19 cellular contexts compared by ENCODE assay signal in the genomic region with DNA sequence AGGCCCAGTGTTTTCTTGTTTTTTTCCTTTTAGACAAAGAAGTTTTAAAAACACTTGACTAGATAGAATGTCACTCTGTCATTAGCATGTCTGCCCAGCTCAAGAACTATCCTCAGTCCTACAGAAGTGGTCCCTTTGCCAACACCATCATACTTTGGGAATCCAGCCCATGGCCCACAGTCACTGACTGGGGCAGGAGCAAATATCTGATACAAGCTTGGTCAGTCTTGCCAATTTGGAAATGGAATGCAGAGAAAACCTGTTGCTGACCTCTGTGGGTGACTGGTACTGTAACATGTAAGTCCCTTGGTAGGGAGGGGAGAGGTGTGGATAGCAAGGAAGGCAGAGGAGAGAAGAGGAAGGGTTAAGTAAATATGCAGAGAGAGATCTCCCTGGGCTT.
"Had no signal": no experiment of that assay in that cellular context is flagged by ENCODE, and none has a peak within 500 bp of the region (broad histone marks: within the 10 kb centered on the region; RNA-seq: fewer than 3 reads in every experiment).

No MANE protein-coding gene starts in this region.

- H3K27me3 ChIP-seq: brain microvascular endothelial cell, hepatocyte, tibial nerve, uterus had no signal

- H3K4me2 ChIP-seq: hepatocyte had no signal

- H3K9me3 ChIP-seq: tibial nerve, uterus had no signal

- H3K27ac ChIP-seq: brain microvascular endothelial cell, hepatocyte, tibial nerve, uterus had no signal

- H3K36me3 ChIP-seq: brain microvascular endothelial cell, tibial nerve had no signal

- H2AFZ ChIP-seq: hepatocyte had no signal

- DNase-seq: activated CD4-positive, alpha-beta T cell treated with anti-CD3 and anti-CD28 coated beads, Interleukin-2, amount 10 ng/mL, durations not matched to agents 7 days and 5 days; activated CD8-positive, alpha-beta T cell treated with anti-CD3 and anti-CD28 coated beads, Interleukin-2, amount 10 ng/mL, durations not matched to agents 7 days and 5 days; activated naive CD4-positive, alpha-beta T cell treated with anti-CD3 and anti-CD28 coated beads for 36 hours; activated T-cell treated with anti-CD3 and anti-CD28 coated beads, Interleukin-2, amount 50 U/mL, for 24 hours; brain microvascular endothelial cell; cortex of kidney; erythroblast; mammary epithelial cell; midbrain; nephron progenitor cell; nucleus accumbens; posterior cingulate gyrus; uterus had no signal

- H3K4me1 ChIP-seq: tibial nerve had no signal

- H3K4me3 ChIP-seq: hepatocyte, tibial nerve, uterus had no signal

- ATAC-seq: activated CD4-positive, CD25-positive, alpha-beta regulatory T cell treated with anti-CD3 and anti-CD28 coated beads, Interleukin-2, amount 50 U/mL, for 24 hours; activated CD8-positive, alpha-beta T cell treated with anti-CD3 and anti-CD28 coated beads, Interleukin-2, amount 10 ng/mL, durations not matched to agents 7 days and 5 days; left lobe of liver had no signal

- FAIRE-seq: endometrium, keratinocyte had no signal
